Comparison of ENCODE assay signal across 8 cellular contexts in genomic region chr6:31659649-31660223, GRCh38. TPM values are rescaled to one million over a fixed set of nuclear protein-coding genes. Genes with fewer than 3 reads are reported as not detected.
DNase-seq lines count a peak whose midpoint lies in the region; ATAC-seq and TF ChIP-seq lines count a peak whose summit lies in the region.

No MANE protein-coding gene starts in this region.

- peak overlapping the region; percentile 92 for H3K27ac ChIP-seq in CD8-positive, alpha-beta memory T cell (ENCODE audit: low read depth, low read length)
- H3K27ac ChIP-seq in body of pancreas (peak overlapping the region; percentile 85 to 89 (median 86)), thoracic aorta (peak overlapping the region; percentile 82 to 90)

- peak overlapping the region; percentile 98 for H3K4me3 ChIP-seq in CD8-positive, alpha-beta memory T cell (ENCODE audit: low read length)
- H3K4me3 ChIP-seq in body of pancreas (peak overlapping the region; percentile 44 to 81), thoracic aorta (peak overlapping the region; percentile 82)

- intact Hi-C loops in body of pancreas (cut with DNase I) (no loop called here), left colon (cut with DNase I, micrococcal nuclease) (no loop called here)

- POLR2A ChIA-PET in CD8-positive, alpha-beta memory T cell (lab: Charles Lee) = no interaction called here

- TF ChIP-seq CTCF in body of pancreas (IDR thresholded peaks at IDR 0.05) (no peak), thoracic aorta (IDR thresholded peaks at IDR 0.05) (no peak)

- peak overlapping the region; percentile 86 to 98 (median 90) for H3K27ac Mint-ChIP-seq in CD8-positive, alpha-beta memory T cell

- no peaks in the 10 kb centered on the region for H3K9me3 ChIP-seq in CD8-positive, alpha-beta memory T cell (ENCODE audit: low read length)
- H3K9me3 ChIP-seq in body of pancreas (no peaks in the 10 kb centered on the region), thoracic aorta (no peaks in the 10 kb centered on the region)

- peaks cover 56% of the 10 kb centered on the region for H3K4me1 ChIP-seq in CD8-positive, alpha-beta memory T cell (ENCODE audit: insufficient read depth, low read length)
- peaks cover 63% of the 10 kb centered on the region for H3K4me1 ChIP-seq in body of pancreas
- H3K4me1 ChIP-seq in thoracic aorta (ENCODE audit: control insufficient read depth in 1 of 2, low read depth in 2 of 2) = peaks cover 25 to 61% of the 10 kb centered on the region in 2 donors

- DNase-seq in CD8-positive, alpha-beta memory T cell = peak in 1 of 5 donors; percentile 17
- DNase-seq in M059J (ENCODE audit: low read depth) (peak; percentile 55), body of pancreas (no peak), left colon (peak in 1 of 2 donors; percentile 57), thoracic aorta (ENCODE audit: low spot score) (no peak), NCI-H2171 treated with DMSO at 0.1 percent for 48 hours (lab: John Stamatoyannopoulos, UW) (no peak), NCI-H2107 treated with DMSO at 0.1 percent for 48 hours (lab: John Stamatoyannopoulos, UW; ENCODE audit: unreplicated experiment) (no peak), SK-N-DZ (ENCODE audit: low spot score) (no peak)

- no peaks in the 10 kb centered on the region for H3K27me3 Mint-ChIP-seq in CD8-positive, alpha-beta memory T cell

- H3K27me3 ChIP-seq in CD8-positive, alpha-beta memory T cell (ENCODE audit: insufficient read depth, low read length, poor library complexity, severe bottlenecking) = no peaks in the 10 kb centered on the region
- H3K27me3 ChIP-seq in body of pancreas = no peaks in the 10 kb centered on the region
- H3K27me3 ChIP-seq in thoracic aorta (replicated peaks; ENCODE audit: insufficient read depth) = no peaks in the 10 kb centered on the region

- WGBS in body of pancreas, 2 donors = 13 to 15% methylated on average over 4 to 10 of the region's 10 CpGs

- TF ChIP-seq POLR2A in body of pancreas (IDR thresholded peaks at IDR 0.05) = no peak

- peaks cover 77 to 95% (median 79%) of the 10 kb centered on the region in 3 donors for H3K4me1 Mint-ChIP-seq in CD8-positive, alpha-beta memory T cell

- no peaks in the 10 kb centered on the region for H3K9me3 Mint-ChIP-seq in CD8-positive, alpha-beta memory T cell

- ATAC-seq in body of pancreas (peak; percentile 10), left colon (peak; percentile 45), thoracic aorta (ENCODE audit: insufficient number of reproducible peaks, low FRiP score, low read depth) (no peak)

- H3K36me3 Mint-ChIP-seq in CD8-positive, alpha-beta memory T cell = peaks cover 0 to 80% (median 3%) of the 10 kb centered on the region in 3 donors

- peak overlapping the region; percentile 91 to 97 (median 92) for H3K4me3 Mint-ChIP-seq in CD8-positive, alpha-beta memory T cell

- H3K36me3 ChIP-seq in CD8-positive, alpha-beta memory T cell (ENCODE audit: insufficient read depth, low read length) = peaks cover 12% of the 10 kb centered on the region
- H3K36me3 ChIP-seq in body of pancreas (replicated peaks in 1 of 2; ENCODE audit: insufficient read depth in 1 of 2, low read depth in 2 of 2) = peaks cover 0 to 5% of the 10 kb centered on the region in 2 donors
- H3K36me3 ChIP-seq in thoracic aorta = no peaks in the 10 kb centered on the region

- CTCF ChIA-PET in CD8-positive, alpha-beta memory T cell (lab: Charles Lee) = interaction anchor here (1.1 kb wide), 1 partner anchor 62 kb away, joined by 3 read pairs; no protein-coding TSS in a partner anchor

RNA-seq across cellular contexts. Expression of gene C6orf47, which starts 0.8 kb away (rescaled TPM):
- total RNA-seq in CD8-positive, alpha-beta memory T cell = 10 to 100 TPM; 19.5 to 20.0 TPM
- 37.0 TPM for polyA plus RNA-seq in CD8-positive, alpha-beta memory T cell
- 29.9 and 37.5 TPM in 2 replicates for total RNA-seq in M059J (2014; rRNA removed; shearing (Covaris generic))
- 10 to 100 TPM; 15.8 to 22.1 TPM for total RNA-seq in body of pancreas
- total RNA-seq in left colon = 10 to 100 TPM; 35.7 to 36.3 TPM
- 10 to 100 TPM; 23.7 to 40.1 TPM for total RNA-seq in thoracic aorta
- polyA plus RNA-seq in SK-N-DZ (2014; cell fraction: cytosol; rRNA removed) = 11.7 and 16.5 TPM in 2 replicates
- polyA plus RNA-seq in SK-N-DZ (2014; cell fraction: nucleus; rRNA removed) = 6.7 and 7.3 TPM in 2 replicates

RNA-seq across cellular contexts. Expression of gene APOM, which starts 4.0 kb away (rescaled TPM):
- total RNA-seq in CD8-positive, alpha-beta memory T cell = 1 to 10 TPM; 2.4 to 3.3 TPM
- polyA plus RNA-seq in CD8-positive, alpha-beta memory T cell = 4.3 TPM
- 3.7 and 6.9 TPM in 2 replicates for total RNA-seq in M059J (2014; rRNA removed; shearing (Covaris generic))
- 1 to 10 TPM in 1 of 2 donors, not detected in 1; 1.6 TPM for total RNA-seq in body of pancreas
- total RNA-seq in left colon = 1 to 10 TPM; 2.0 to 3.1 TPM
- total RNA-seq in thoracic aorta = 1 to 10 TPM in 1 of 2 donors, not detected in 1; 2.2 TPM
- 0.46 and 4.3 TPM in 2 replicates for polyA plus RNA-seq in SK-N-DZ (2014; cell fraction: cytosol; rRNA removed)
- polyA plus RNA-seq in SK-N-DZ (2014; cell fraction: nucleus; rRNA removed) = 1.2 and 4.1 TPM in 2 replicates

RNA-seq across cellular contexts. Expression of gene GPANK1, which starts 5.1 kb away (rescaled TPM):
- 10 to 100 TPM; 46.2 to 46.4 TPM for total RNA-seq in CD8-positive, alpha-beta memory T cell
- polyA plus RNA-seq in CD8-positive, alpha-beta memory T cell = 19.6 TPM
- total RNA-seq in M059J (2014; rRNA removed; shearing (Covaris generic)) = 17.7 and 31.6 TPM in 2 replicates
- 10 to 100 TPM in 1 of 2 donors, 1 to 10 TPM in 1; 8.9 to 10.9 TPM for total RNA-seq in body of pancreas
- 10 to 100 TPM; 11.1 to 15.2 TPM for total RNA-seq in left colon
- total RNA-seq in thoracic aorta = 10 to 100 TPM; 15.0 to 19.2 TPM
- 33.5 and 38.9 TPM in 2 replicates for polyA plus RNA-seq in SK-N-DZ (2014; cell fraction: cytosol; rRNA removed)
- polyA plus RNA-seq in SK-N-DZ (2014; cell fraction: nucleus; rRNA removed) = 21.0 and 25.2 TPM in 2 replicates

RNA-seq across cellular contexts. Expression of gene CSNK2B, which starts 6.1 kb away (rescaled TPM):
- 100 to 1,000 TPM; 323 to 334 TPM for total RNA-seq in CD8-positive, alpha-beta memory T cell
- 265 TPM for polyA plus RNA-seq in CD8-positive, alpha-beta memory T cell
- 645 and 1,183 TPM in 2 replicates for total RNA-seq in M059J (2014; rRNA removed; shearing (Covaris generic))
- total RNA-seq in body of pancreas = 100 to 1,000 TPM in 1 of 2 donors, 10 to 100 TPM in 1; 98.2 to 100 TPM
- 100 to 1,000 TPM; 137 to 155 TPM for total RNA-seq in left colon
- total RNA-seq in thoracic aorta = 100 to 1,000 TPM; 175 to 202 TPM
- 239 and 248 TPM in 2 replicates for polyA plus RNA-seq in SK-N-DZ (2014; cell fraction: cytosol; rRNA removed)
- 268 and 370 TPM in 2 replicates for polyA plus RNA-seq in SK-N-DZ (2014; cell fraction: nucleus; rRNA removed)

RNA-seq across cellular contexts. Expression of gene BAG6, which starts 7.3 kb away (rescaled TPM):
- 100 to 1,000 TPM; 258 to 261 TPM for total RNA-seq in CD8-positive, alpha-beta memory T cell
- 23.1 TPM for polyA plus RNA-seq in CD8-positive, alpha-beta memory T cell
- total RNA-seq in M059J (2014; rRNA removed; shearing (Covaris generic)) = 194 and 317 TPM in 2 replicates
- total RNA-seq in body of pancreas (100 to 1,000 TPM; 101 to 128 TPM), left colon (100 to 1,000 TPM; 272 to 282 TPM), thoracic aorta (100 to 1,000 TPM; 154 to 182 TPM)
- polyA plus RNA-seq in SK-N-DZ (2014; cell fraction: cytosol; rRNA removed) = 313 and 362 TPM in 2 replicates
- 452 and 499 TPM in 2 replicates for polyA plus RNA-seq in SK-N-DZ (2014; cell fraction: nucleus; rRNA removed)
